1 cellular context compared by ENCODE assay signal in genomic region chr2:15730545-15731212, GRCh38.
TF ChIP-seq lines count a peak whose summit lies in the region.

No MANE protein-coding gene starts in this region.

TF ChIP-seq in K562, 482 proteins besides CTCF, POLR2A, EP300 and RAD21 (continued from another document and continues in another):
- TF ChIP-seq, protein P1, sequence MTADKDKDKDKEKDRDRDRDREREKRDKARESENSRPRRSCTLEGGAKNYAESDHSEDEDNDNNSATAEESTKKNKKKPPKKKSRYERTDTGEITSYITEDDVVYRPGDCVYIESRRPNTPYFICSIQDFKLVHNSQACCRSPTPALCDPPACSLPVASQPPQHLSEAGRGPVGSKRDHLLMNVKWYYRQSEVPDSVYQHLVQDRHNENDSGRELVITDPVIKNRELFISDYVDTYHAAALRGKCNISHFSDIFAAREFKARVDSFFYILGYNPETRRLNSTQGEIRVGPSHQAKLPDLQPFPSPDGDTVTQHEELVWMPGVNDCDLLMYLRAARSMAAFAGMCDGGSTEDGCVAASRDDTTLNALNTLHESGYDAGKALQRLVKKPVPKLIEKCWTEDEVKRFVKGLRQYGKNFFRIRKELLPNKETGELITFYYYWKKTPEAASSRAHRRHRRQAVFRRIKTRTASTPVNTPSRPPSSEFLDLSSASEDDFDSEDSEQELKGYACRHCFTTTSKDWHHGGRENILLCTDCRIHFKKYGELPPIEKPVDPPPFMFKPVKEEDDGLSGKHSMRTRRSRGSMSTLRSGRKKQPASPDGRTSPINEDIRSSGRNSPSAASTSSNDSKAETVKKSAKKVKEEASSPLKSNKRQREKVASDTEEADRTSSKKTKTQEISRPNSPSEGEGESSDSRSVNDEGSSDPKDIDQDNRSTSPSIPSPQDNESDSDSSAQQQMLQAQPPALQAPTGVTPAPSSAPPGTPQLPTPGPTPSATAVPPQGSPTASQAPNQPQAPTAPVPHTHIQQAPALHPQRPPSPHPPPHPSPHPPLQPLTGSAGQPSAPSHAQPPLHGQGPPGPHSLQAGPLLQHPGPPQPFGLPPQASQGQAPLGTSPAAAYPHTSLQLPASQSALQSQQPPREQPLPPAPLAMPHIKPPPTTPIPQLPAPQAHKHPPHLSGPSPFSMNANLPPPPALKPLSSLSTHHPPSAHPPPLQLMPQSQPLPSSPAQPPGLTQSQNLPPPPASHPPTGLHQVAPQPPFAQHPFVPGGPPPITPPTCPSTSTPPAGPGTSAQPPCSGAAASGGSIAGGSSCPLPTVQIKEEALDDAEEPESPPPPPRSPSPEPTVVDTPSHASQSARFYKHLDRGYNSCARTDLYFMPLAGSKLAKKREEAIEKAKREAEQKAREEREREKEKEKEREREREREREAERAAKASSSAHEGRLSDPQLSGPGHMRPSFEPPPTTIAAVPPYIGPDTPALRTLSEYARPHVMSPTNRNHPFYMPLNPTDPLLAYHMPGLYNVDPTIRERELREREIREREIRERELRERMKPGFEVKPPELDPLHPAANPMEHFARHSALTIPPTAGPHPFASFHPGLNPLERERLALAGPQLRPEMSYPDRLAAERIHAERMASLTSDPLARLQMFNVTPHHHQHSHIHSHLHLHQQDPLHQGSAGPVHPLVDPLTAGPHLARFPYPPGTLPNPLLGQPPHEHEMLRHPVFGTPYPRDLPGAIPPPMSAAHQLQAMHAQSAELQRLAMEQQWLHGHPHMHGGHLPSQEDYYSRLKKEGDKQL (CRISPR knock-in tag; IDR thresholded peaks at IDR 0.05; ENCODE audit: borderline replicate concordance), result no peak
- TF ChIP-seq ARID4B (CRISPR knock-in tag; IDR thresholded peaks at IDR 0.05) (no peak), PATZ1 (CRISPR knock-in tag; IDR thresholded peaks at IDR 0.05; ENCODE audit: borderline replicate concordance) (no peak), BMI1 (IDR thresholded peaks at IDR 0.05; ENCODE audit: low read length) (no peak), MTA2 (IDR thresholded peaks at IDR 0.05; ENCODE audit: low read depth) (peak; percentile 40; the same call in 1 of the 2 replicates), SMARCE1 (IDR thresholded peaks at IDR 0.05) (peak; percentile 93), SAP30 (IDR thresholded peaks at IDR 0.05; ENCODE audit: borderline replicate concordance, insufficient read depth, low read depth, low read length, poor library complexity, severe bottlenecking) (no peak), RUNX1 (IDR thresholded peaks at IDR 0.05; ENCODE audit: low read depth) (peak; percentile 82; the same call in 1 of the 2 replicates), NR2C2 (CRISPR knock-in tag; IDR thresholded peaks at IDR 0.05) (no peak), NR2C2 (tag; IDR thresholded peaks at IDR 0.05) (peak; percentile 95), ZNF444 (CRISPR knock-in tag; IDR thresholded peaks at IDR 0.05) (no peak), NFRKB (IDR thresholded peaks at IDR 0.05; ENCODE audit: low read depth) (no peak), ZSCAN32 (CRISPR knock-in tag; IDR thresholded peaks at IDR 0.05) (no peak), BDP1 (IDR thresholded peaks at IDR 0.05; ENCODE audit: insufficient read depth, insufficient read length) (no peak), CREM (IDR thresholded peaks at IDR 0.05; ENCODE audit: low read depth) (peak; percentile 60; the same call in 1 of the 2 replicates), NCOA6 (IDR thresholded peaks at IDR 0.05) (no peak), RFX1 (IDR thresholded peaks at IDR 0.05) (no peak), TRIM28 (IDR thresholded peaks at IDR 0.05) (no peak), ZKSCAN1 (IDR thresholded peaks at IDR 0.05; ENCODE audit: low read depth, low read length) (no peak), DMBX1 (CRISPR knock-in tag; IDR thresholded peaks at IDR 0.05; ENCODE audit: borderline replicate concordance) (no peak), RCOR1 (IDR thresholded peaks at IDR 0.05; ENCODE audit: borderline replicate concordance in 1 of 2, low read depth in 2 of 2, low read length in 2 of 2) (peak in 1 of 2 experiments; percentile 44; a peak in 1 of 4 replicates), HOXB6 (CRISPR knock-in tag; IDR thresholded peaks at IDR 0.05; ENCODE audit: borderline replicate concordance) (no peak), BCOR (IDR thresholded peaks at IDR 0.05) (no peak; the same call in 1 of the 2 replicates), ESRRA (IDR thresholded peaks at IDR 0.05; ENCODE audit: borderline replicate concordance, low read depth) (peak; percentile 96; the same call in 1 of the 2 replicates), BRF2 (IDR thresholded peaks at IDR 0.05; ENCODE audit: borderline replicate concordance, insufficient read depth, insufficient read length) (no peak), HDAC3 (IDR thresholded peaks at IDR 0.05; ENCODE audit: borderline replicate concordance, partially characterized antibody) (peak; percentile 54), ZNF586 (CRISPR knock-in tag; conservative IDR thresholded peaks at IDR 0.05) (no peak), POLR3G (IDR thresholded peaks at IDR 0.05; ENCODE audit: extremely low read depth, insufficient read length, insufficient replicate concordance) (no peak), MAX (CRISPR knock-in tag; IDR thresholded peaks at IDR 0.05) (no peak), SMARCC2 (IDR thresholded peaks at IDR 0.05; ENCODE audit: low read depth) (peak; percentile 86), TCF3 (CRISPR knock-in tag; IDR thresholded peaks at IDR 0.05) (peak; percentile 73), SOX6 (IDR thresholded peaks at IDR 0.05) (peak; percentile 46; the same call in 1 of the 2 replicates), PURB (CRISPR knock-in tag; IDR thresholded peaks at IDR 0.05; ENCODE audit: low read depth) (no peak)
- TF ChIP-seq, protein P2, sequence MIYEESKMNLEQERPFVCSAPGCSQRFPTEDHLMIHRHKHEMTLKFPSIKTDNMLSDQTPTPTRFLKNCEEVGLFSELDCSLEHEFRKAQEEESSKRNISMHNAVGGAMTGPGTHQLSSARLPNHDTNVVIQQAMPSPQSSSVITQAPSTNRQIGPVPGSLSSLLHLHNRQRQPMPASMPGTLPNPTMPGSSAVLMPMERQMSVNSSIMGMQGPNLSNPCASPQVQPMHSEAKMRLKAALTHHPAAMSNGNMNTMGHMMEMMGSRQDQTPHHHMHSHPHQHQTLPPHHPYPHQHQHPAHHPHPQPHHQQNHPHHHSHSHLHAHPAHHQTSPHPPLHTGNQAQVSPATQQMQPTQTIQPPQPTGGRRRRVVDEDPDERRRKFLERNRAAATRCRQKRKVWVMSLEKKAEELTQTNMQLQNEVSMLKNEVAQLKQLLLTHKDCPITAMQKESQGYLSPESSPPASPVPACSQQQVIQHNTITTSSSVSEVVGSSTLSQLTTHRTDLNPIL (CRISPR knock-in tag; IDR thresholded peaks at IDR 0.05), result no peak
- TF ChIP-seq, protein P3, sequence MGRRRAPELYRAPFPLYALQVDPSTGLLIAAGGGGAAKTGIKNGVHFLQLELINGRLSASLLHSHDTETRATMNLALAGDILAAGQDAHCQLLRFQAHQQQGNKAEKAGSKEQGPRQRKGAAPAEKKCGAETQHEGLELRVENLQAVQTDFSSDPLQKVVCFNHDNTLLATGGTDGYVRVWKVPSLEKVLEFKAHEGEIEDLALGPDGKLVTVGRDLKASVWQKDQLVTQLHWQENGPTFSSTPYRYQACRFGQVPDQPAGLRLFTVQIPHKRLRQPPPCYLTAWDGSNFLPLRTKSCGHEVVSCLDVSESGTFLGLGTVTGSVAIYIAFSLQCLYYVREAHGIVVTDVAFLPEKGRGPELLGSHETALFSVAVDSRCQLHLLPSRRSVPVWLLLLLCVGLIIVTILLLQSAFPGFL (CRISPR knock-in tag; IDR thresholded peaks at IDR 0.05), result no peak
- TF ChIP-seq, protein P4, sequence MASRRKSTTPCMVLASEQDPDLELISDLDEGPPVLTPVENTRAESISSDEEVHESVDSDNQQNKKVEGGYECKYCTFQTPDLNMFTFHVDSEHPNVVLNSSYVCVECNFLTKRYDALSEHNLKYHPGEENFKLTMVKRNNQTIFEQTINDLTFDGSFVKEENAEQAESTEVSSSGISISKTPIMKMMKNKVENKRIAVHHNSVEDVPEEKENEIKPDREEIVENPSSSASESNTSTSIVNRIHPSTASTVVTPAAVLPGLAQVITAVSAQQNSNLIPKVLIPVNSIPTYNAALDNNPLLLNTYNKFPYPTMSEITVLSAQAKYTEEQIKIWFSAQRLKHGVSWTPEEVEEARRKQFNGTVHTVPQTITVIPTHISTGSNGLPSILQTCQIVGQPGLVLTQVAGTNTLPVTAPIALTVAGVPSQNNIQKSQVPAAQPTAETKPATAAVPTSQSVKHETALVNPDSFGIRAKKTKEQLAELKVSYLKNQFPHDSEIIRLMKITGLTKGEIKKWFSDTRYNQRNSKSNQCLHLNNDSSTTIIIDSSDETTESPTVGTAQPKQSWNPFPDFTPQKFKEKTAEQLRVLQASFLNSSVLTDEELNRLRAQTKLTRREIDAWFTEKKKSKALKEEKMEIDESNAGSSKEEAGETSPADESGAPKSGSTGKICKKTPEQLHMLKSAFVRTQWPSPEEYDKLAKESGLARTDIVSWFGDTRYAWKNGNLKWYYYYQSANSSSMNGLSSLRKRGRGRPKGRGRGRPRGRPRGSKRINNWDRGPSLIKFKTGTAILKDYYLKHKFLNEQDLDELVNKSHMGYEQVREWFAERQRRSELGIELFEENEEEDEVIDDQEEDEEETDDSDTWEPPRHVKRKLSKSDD (conservative IDR thresholded peaks at IDR 0.05; ENCODE audit: low read length), result no peak
- TF ChIP-seq, protein P5, sequence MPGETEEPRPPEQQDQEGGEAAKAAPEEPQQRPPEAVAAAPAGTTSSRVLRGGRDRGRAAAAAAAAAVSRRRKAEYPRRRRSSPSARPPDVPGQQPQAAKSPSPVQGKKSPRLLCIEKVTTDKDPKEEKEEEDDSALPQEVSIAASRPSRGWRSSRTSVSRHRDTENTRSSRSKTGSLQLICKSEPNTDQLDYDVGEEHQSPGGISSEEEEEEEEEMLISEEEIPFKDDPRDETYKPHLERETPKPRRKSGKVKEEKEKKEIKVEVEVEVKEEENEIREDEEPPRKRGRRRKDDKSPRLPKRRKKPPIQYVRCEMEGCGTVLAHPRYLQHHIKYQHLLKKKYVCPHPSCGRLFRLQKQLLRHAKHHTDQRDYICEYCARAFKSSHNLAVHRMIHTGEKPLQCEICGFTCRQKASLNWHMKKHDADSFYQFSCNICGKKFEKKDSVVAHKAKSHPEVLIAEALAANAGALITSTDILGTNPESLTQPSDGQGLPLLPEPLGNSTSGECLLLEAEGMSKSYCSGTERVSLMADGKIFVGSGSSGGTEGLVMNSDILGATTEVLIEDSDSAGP (CRISPR knock-in tag; IDR thresholded peaks at IDR 0.05), result no peak
- TF ChIP-seq, protein P6, sequence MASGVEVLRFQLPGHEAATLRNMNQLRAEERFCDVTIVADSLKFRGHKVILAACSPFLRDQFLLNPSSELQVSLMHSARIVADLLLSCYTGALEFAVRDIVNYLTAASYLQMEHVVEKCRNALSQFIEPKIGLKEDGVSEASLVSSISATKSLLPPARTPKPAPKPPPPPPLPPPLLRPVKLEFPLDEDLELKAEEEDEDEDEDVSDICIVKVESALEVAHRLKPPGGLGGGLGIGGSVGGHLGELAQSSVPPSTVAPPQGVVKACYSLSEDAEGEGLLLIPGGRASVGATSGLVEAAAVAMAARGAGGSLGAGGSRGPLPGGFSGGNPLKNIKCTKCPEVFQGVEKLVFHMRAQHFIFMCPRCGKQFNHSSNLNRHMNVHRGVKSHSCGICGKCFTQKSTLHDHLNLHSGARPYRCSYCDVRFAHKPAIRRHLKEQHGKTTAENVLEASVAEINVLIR (CRISPR knock-in tag; IDR thresholded peaks at IDR 0.05), result no peak
